12 cellular contexts compared by ENCODE assay signal in genomic region chr7:117230276-117231046, GRCh38.
DNase-seq lines count a peak whose midpoint lies in the region; ATAC-seq and TF ChIP-seq lines count a peak whose summit lies in the region.
"Had no signal": no experiment of that assay in that cellular context is flagged by ENCODE, and none has a peak within 500 bp of the region (broad histone marks: within the 10 kb centered on the region; RNA-seq: fewer than 3 reads in every experiment).

No MANE protein-coding gene starts in this region.

- no peaks in the 10 kb centered on the region for H4K20me1 ChIP-seq in osteoblast (ENCODE audit: insufficient read depth, low read length)

- intact Hi-C loops in naive thymus-derived CD4-positive, alpha-beta T cell (cut with micrococcal nuclease), result no loop called here

- POLR2A ChIA-PET in naive thymus-derived CD4-positive, alpha-beta T cell (lab: Charles Lee), result no interaction called here

- H3K36me3 ChIP-seq in osteoblast (ENCODE audit: insufficient read depth, low read length), result no peaks in the 10 kb centered on the region
- H3K36me3 ChIP-seq in HAP-1 (replicated peaks), result no peaks in the 10 kb centered on the region
- no peaks in the 10 kb centered on the region for H3K36me3 ChIP-seq in naive thymus-derived CD4-positive, alpha-beta T cell (ENCODE audit: control insufficient read depth in 2 of 3, insufficient read depth in 3 of 3, low read length in 3 of 3)

- H3K4me1 ChIP-seq in osteoblast (ENCODE audit: insufficient read depth, low read length), result peaks cover 18% of the 10 kb centered on the region
- no peaks in the 10 kb centered on the region for H3K4me1 ChIP-seq in HAP-1
- H3K4me1 ChIP-seq in naive thymus-derived CD4-positive, alpha-beta T cell (ENCODE audit: control insufficient read depth in 2 of 2, insufficient read depth in 2 of 2, low read length in 2 of 2), result no peaks in the 10 kb centered on the region

- H3K36me3 Mint-ChIP-seq in naive thymus-derived CD4-positive, alpha-beta T cell, result no peaks in the 10 kb centered on the region
- H3K36me3 Mint-ChIP-seq: activated naive CD8-positive, alpha-beta T cell had no signal

- ATAC-seq in GM18861 (IDR thresholded peaks at IDR 0.05; ENCODE audit: unreplicated experiment), result peak; percentile 59
- ATAC-seq in HG02759 (IDR thresholded peaks at IDR 0.05; ENCODE audit: unreplicated experiment), result peak; percentile 81
- no peak for ATAC-seq in naive thymus-derived CD4-positive, alpha-beta T cell

- in situ Hi-C loops in HAP-1 (cut with MboI; ENCODE audit: low sequenced_read_pairs), result no loop called here

- CTCF ChIA-PET in naive thymus-derived CD4-positive, alpha-beta T cell (lab: Charles Lee), result no interaction called here

- H3K4me2 ChIP-seq in osteoblast (ENCODE audit: insufficient read depth, low read length), result no peak overlapping the region

- no peak overlapping the region for H2AFZ ChIP-seq in osteoblast (ENCODE audit: low read length)

- H3K27me3 ChIP-seq in osteoblast (ENCODE audit: insufficient read depth, low read length), result no peaks in the 10 kb centered on the region
- H3K27me3 ChIP-seq in HAP-1 (ENCODE audit: low read depth), result no peaks in the 10 kb centered on the region
- H3K27me3 ChIP-seq in naive thymus-derived CD4-positive, alpha-beta T cell (ENCODE audit: control insufficient read depth in 2 of 2, insufficient read depth in 2 of 2, low read length in 2 of 2), result no peaks in the 10 kb centered on the region

- DNase-seq in M059J (ENCODE audit: low read depth) (peak; percentile 34), osteoblast (ENCODE audit: insufficient read length, low spot score, missing footprints) (no peak), midbrain (lab: John Stamatoyannopoulos, UW) (no peak), cortex of kidney (lab: John Stamatoyannopoulos, UW) (no peak), HAP-1 (ENCODE audit: low spot score in 2 of 2) (no peak)
- no peak for DNase-seq in naive thymus-derived CD4-positive, alpha-beta T cell
- DNase-seq: glutamatergic neuron, NCI-H446 treated with DMSO at 0.1 percent for 48 hours, T1000 had no signal

- H3K79me2 ChIP-seq in osteoblast (ENCODE audit: insufficient read depth, low read length), result no peaks in the 10 kb centered on the region

- no peaks in the 10 kb centered on the region for H3K27me3 Mint-ChIP-seq in naive thymus-derived CD4-positive, alpha-beta T cell
- H3K27me3 Mint-ChIP-seq: activated naive CD8-positive, alpha-beta T cell had no signal

- no peak overlapping the region for H3K4me3 Mint-ChIP-seq in naive thymus-derived CD4-positive, alpha-beta T cell
- H3K4me3 Mint-ChIP-seq: activated naive CD8-positive, alpha-beta T cell had no signal

- TF ChIP-seq CTCF in osteoblast (IDR thresholded peaks at IDR 0.05; ENCODE audit: extremely low read depth, low read depth, low read length), result no peak

- H3K9me3 Mint-ChIP-seq in naive thymus-derived CD4-positive, alpha-beta T cell, result peaks cover 0 to 11% (median 4%) of the 10 kb centered on the region in 11 donors

- no peaks in the 10 kb centered on the region for H3K9me3 ChIP-seq in osteoblast (ENCODE audit: low read depth, low read length)
- H3K9me3 ChIP-seq in HAP-1, result no peaks in the 10 kb centered on the region
- H3K9me3 ChIP-seq in naive thymus-derived CD4-positive, alpha-beta T cell (ENCODE audit: control insufficient read depth in 2 of 3, low read length in 3 of 3), result no peaks in the 10 kb centered on the region

- H3K4me1 Mint-ChIP-seq in naive thymus-derived CD4-positive, alpha-beta T cell, result peaks cover 0 to 3% (median 0%) of the 10 kb centered on the region in 7 donors

- peak overlapping the region; percentile 84 for H3K27ac ChIP-seq in osteoblast (ENCODE audit: low read depth, low read length)
- H3K27ac ChIP-seq in naive thymus-derived CD4-positive, alpha-beta T cell (ENCODE audit: low read depth, low read length), result no peak overlapping the region

- H3K4me3 ChIP-seq in osteoblast (ENCODE audit: insufficient read depth, low read length) (no peak overlapping the region), HAP-1 (no peak overlapping the region)
- no peak overlapping the region for H3K4me3 ChIP-seq in naive thymus-derived CD4-positive, alpha-beta T cell (ENCODE audit: low read length)

- no peak overlapping the region for H3K27ac Mint-ChIP-seq in naive thymus-derived CD4-positive, alpha-beta T cell
- H3K27ac Mint-ChIP-seq: activated naive CD8-positive, alpha-beta T cell had no signal
